Comparison of ENCODE assay signal across 19 cellular contexts in genomic region chr1:183953031-183953430, GRCh38.
DNase-seq lines count a peak whose midpoint lies in the region; ATAC-seq and TF ChIP-seq lines count a peak whose summit lies in the region.
"Had no signal": no experiment of that assay in that cellular context is flagged by ENCODE, and none has a peak within 500 bp of the region (broad histone marks: within the 10 kb centered on the region; RNA-seq: fewer than 3 reads in every experiment).

No MANE protein-coding gene starts in this region.

- no peak overlapping the region for H3K4me3 Mint-ChIP-seq in CD4-positive, CD25-positive, alpha-beta regulatory T cell
- H3K4me3 Mint-ChIP-seq in dendritic cell treated with granulocyte-macrophage colony-stimulating factor and Interleukin-4, amounts not matched to agents 40 ng/mL and 50 ng/mL, for 4 days = no peak overlapping the region
- H3K4me3 Mint-ChIP-seq: naive thymus-derived CD4-positive, alpha-beta T cell had no signal

- peak overlapping the region; percentile 20 to 64 (median 29) for H3K27ac Mint-ChIP-seq in CD4-positive, CD25-positive, alpha-beta regulatory T cell
- peak overlapping the region; percentile 8 for H3K27ac Mint-ChIP-seq in dendritic cell treated with granulocyte-macrophage colony-stimulating factor and Interleukin-4, amounts not matched to agents 40 ng/mL and 50 ng/mL, for 4 days

- H3K27ac ChIP-seq in CD4-positive, CD25-positive, alpha-beta regulatory T cell (ENCODE audit: insufficient read depth, low read length, poor library complexity, severe bottlenecking) = no peak overlapping the region
- H3K27ac ChIP-seq in osteoblast (ENCODE audit: low read depth, low read length) = no peak overlapping the region
- H3K27ac ChIP-seq: colonic mucosa, left lung, upper lobe of right lung had no signal

- peaks cover 27% of the 10 kb centered on the region for H3K27me3 Mint-ChIP-seq in CD4-positive, CD25-positive, alpha-beta regulatory T cell
- no peaks in the 10 kb centered on the region for H3K27me3 Mint-ChIP-seq in dendritic cell treated with granulocyte-macrophage colony-stimulating factor and Interleukin-4, amounts not matched to agents 40 ng/mL and 50 ng/mL, for 4 days

- peaks cover 3 to 16% (median 9%) of the 10 kb centered on the region in 4 donors for H3K4me1 Mint-ChIP-seq in CD4-positive, CD25-positive, alpha-beta regulatory T cell
- H3K4me1 Mint-ChIP-seq in dendritic cell treated with granulocyte-macrophage colony-stimulating factor and Interleukin-4, amounts not matched to agents 40 ng/mL and 50 ng/mL, for 4 days (ENCODE audit: low read depth) = peaks cover 27% of the 10 kb centered on the region

- H3K79me2 ChIP-seq in osteoblast (ENCODE audit: insufficient read depth, low read length) = no peaks in the 10 kb centered on the region

- intact Hi-C loops in dendritic cell treated with granulocyte-macrophage colony-stimulating factor and Interleukin-4, amounts not matched to agents 40 ng/mL and 50 ng/mL, for 4 days (cut with micrococcal nuclease) = no loop called here

- H3K27me3 ChIP-seq in CD4-positive, CD25-positive, alpha-beta regulatory T cell (ENCODE audit: control insufficient read depth, insufficient read depth, low read length) = no peaks in the 10 kb centered on the region
- H3K27me3 ChIP-seq in osteoblast (ENCODE audit: insufficient read depth, low read length) = no peaks in the 10 kb centered on the region
- H3K27me3 ChIP-seq: colonic mucosa, left lung, upper lobe of right lung had no signal

- TF ChIP-seq CTCF in LNCaP clone FGC (IDR thresholded peaks at IDR 0.05; ENCODE audit: control insufficient read depth, extremely low read depth, insufficient read depth) (no peak), osteoblast (IDR thresholded peaks at IDR 0.05; ENCODE audit: extremely low read depth, low read depth, low read length) (no peak)

- peaks cover 20% of the 10 kb centered on the region for H3K4me1 ChIP-seq in CD4-positive, CD25-positive, alpha-beta regulatory T cell (ENCODE audit: control insufficient read depth, insufficient read depth, low read length, poor library complexity, severe bottlenecking)
- H3K4me1 ChIP-seq in osteoblast (ENCODE audit: insufficient read depth, low read length) = peaks cover 15% of the 10 kb centered on the region
- H3K4me1 ChIP-seq: colonic mucosa had no signal

- no peaks in the 10 kb centered on the region for H3K36me3 Mint-ChIP-seq in CD4-positive, CD25-positive, alpha-beta regulatory T cell
- no peaks in the 10 kb centered on the region for H3K36me3 Mint-ChIP-seq in dendritic cell treated with granulocyte-macrophage colony-stimulating factor and Interleukin-4, amounts not matched to agents 40 ng/mL and 50 ng/mL, for 4 days (ENCODE audit: low read depth)

- no peaks in the 10 kb centered on the region for H3K9me3 ChIP-seq in CD4-positive, CD25-positive, alpha-beta regulatory T cell (ENCODE audit: control insufficient read depth in 2 of 2, low read length in 2 of 2)
- no peaks in the 10 kb centered on the region for H3K9me3 ChIP-seq in osteoblast (ENCODE audit: low read depth, low read length)
- H3K9me3 ChIP-seq: Caco-2, colonic mucosa, left lung, upper lobe of right lung had no signal

- no peak overlapping the region for H3K4me3 ChIP-seq in CD4-positive, CD25-positive, alpha-beta regulatory T cell (ENCODE audit: low read depth, low read length)
- H3K4me3 ChIP-seq in LNCaP clone FGC (ENCODE audit: low read depth, low read length) (no peak overlapping the region), osteoblast (ENCODE audit: insufficient read depth, low read length) (no peak overlapping the region)
- H3K4me3 ChIP-seq: colonic mucosa, left lung, upper lobe of right lung had no signal

- peak overlapping the region; percentile 16 for H2AFZ ChIP-seq in osteoblast (ENCODE audit: low read length)

- no peak overlapping the region for H3K4me2 ChIP-seq in osteoblast (ENCODE audit: insufficient read depth, low read length)

- ATAC-seq in CD4-positive, CD25-positive, alpha-beta regulatory T cell (ENCODE audit: low read depth in 2 of 2) = no peak
- no peak for ATAC-seq in GM19463 (IDR thresholded peaks at IDR 0.05; ENCODE audit: unreplicated experiment)
- ATAC-seq: left lung; naive thymus-derived CD4-positive, alpha-beta T cell; Panc1; upper lobe of right lung had no signal

- no peak for DNase-seq in CD4-positive, CD25-positive, alpha-beta regulatory T cell
- DNase-seq in LNCaP clone FGC (ENCODE audit: low read depth) (peak; percentile 52), osteoblast (ENCODE audit: insufficient read length, low spot score, missing footprints) (no peak), HuH-7 (ENCODE audit: low spot score) (no peak), mucosa of gallbladder (ENCODE audit: low spot score) (no peak)
- DNase-seq in stimulated activated CD4-positive, alpha-beta T cell treated with anti-CD3 and anti-CD28 coated beads, Interleukin-1b, Interleukin-23, amount 100 ng/mL, for 48 hours = no peak
- DNase-seq: amygdala; Caco-2; colonic mucosa; H7; left lung; naive thymus-derived CD4-positive, alpha-beta T cell; NCI-H524 treated with DMSO at 0.1 percent for 48 hours; stimulated activated CD8-positive, alpha-beta memory T cell treated with anti-CD3 and anti-CD28 coated beads, Interleukin-4, amount 100 ng/mL, for 48 hours; SW 1271; upper lobe of right lung had no signal

- H4K20me1 ChIP-seq in osteoblast (ENCODE audit: insufficient read depth, low read length) = no peaks in the 10 kb centered on the region

- H3K36me3 ChIP-seq in CD4-positive, CD25-positive, alpha-beta regulatory T cell (ENCODE audit: control insufficient read depth, insufficient read depth, low read length) = no peaks in the 10 kb centered on the region
- no peaks in the 10 kb centered on the region for H3K36me3 ChIP-seq in osteoblast (ENCODE audit: insufficient read depth, low read length)
- H3K36me3 ChIP-seq: colonic mucosa, left lung, upper lobe of right lung had no signal

- H3K9me3 Mint-ChIP-seq in CD4-positive, CD25-positive, alpha-beta regulatory T cell = peaks cover 0 to 5% (median 2%) of the 10 kb centered on the region in 7 donors
- no peaks in the 10 kb centered on the region for H3K9me3 Mint-ChIP-seq in dendritic cell treated with granulocyte-macrophage colony-stimulating factor and Interleukin-4, amounts not matched to agents 40 ng/mL and 50 ng/mL, for 4 days
